In genomic region chr2:127197475-127198385, GRCh38 we compare ENCODE assay signal across 1 cellular context.
TF ChIP-seq lines count a peak whose summit lies in the region.

No MANE protein-coding gene starts in this region.

TF ChIP-seq in HepG2, 621 proteins besides CTCF, POLR2A, EP300 and RAD21 (continued from another document and continues in another):
- TF ChIP-seq ZNF687 (CRISPR knock-in tag; IDR thresholded peaks at IDR 0.05) = peak; percentile 60
- TF ChIP-seq, protein P1, sequence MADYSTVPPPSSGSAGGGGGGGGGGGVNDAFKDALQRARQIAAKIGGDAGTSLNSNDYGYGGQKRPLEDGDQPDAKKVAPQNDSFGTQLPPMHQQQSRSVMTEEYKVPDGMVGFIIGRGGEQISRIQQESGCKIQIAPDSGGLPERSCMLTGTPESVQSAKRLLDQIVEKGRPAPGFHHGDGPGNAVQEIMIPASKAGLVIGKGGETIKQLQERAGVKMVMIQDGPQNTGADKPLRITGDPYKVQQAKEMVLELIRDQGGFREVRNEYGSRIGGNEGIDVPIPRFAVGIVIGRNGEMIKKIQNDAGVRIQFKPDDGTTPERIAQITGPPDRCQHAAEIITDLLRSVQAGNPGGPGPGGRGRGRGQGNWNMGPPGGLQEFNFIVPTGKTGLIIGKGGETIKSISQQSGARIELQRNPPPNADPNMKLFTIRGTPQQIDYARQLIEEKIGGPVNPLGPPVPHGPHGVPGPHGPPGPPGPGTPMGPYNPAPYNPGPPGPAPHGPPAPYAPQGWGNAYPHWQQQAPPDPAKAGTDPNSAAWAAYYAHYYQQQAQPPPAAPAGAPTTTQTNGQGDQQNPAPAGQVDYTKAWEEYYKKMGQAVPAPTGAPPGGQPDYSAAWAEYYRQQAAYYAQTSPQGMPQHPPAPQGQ (CRISPR knock-in tag; IDR thresholded peaks at IDR 0.05; ENCODE audit: borderline replicate concordance) = no peak
- TF ChIP-seq GMEB1 (CRISPR knock-in tag; IDR thresholded peaks at IDR 0.05; ENCODE audit: borderline replicate concordance) = 0 out of 2 replicates have a peak, but pooled peaks have one; percentile 33
- no peak for TF ChIP-seq SATB2 (CRISPR knock-in tag; IDR thresholded peaks at IDR 0.05)
- TF ChIP-seq ZNF205 (CRISPR knock-in tag; IDR thresholded peaks at IDR 0.05) = no peak
- peak; percentile 61; the same call in 1 of the 2 replicates for TF ChIP-seq ZBTB4 (CRISPR knock-in tag; IDR thresholded peaks at IDR 0.05; ENCODE audit: borderline replicate concordance)
- peak; percentile 47; the same call in 1 of the 2 replicates for TF ChIP-seq ZNF598 (CRISPR knock-in tag; IDR thresholded peaks at IDR 0.05; ENCODE audit: borderline replicate concordance)
- TF ChIP-seq U2AF1 (optimal IDR thresholded peaks at IDR 0.05; ENCODE audit: low read depth, low read length) = peak; percentile 16
- TF ChIP-seq, protein P2, sequence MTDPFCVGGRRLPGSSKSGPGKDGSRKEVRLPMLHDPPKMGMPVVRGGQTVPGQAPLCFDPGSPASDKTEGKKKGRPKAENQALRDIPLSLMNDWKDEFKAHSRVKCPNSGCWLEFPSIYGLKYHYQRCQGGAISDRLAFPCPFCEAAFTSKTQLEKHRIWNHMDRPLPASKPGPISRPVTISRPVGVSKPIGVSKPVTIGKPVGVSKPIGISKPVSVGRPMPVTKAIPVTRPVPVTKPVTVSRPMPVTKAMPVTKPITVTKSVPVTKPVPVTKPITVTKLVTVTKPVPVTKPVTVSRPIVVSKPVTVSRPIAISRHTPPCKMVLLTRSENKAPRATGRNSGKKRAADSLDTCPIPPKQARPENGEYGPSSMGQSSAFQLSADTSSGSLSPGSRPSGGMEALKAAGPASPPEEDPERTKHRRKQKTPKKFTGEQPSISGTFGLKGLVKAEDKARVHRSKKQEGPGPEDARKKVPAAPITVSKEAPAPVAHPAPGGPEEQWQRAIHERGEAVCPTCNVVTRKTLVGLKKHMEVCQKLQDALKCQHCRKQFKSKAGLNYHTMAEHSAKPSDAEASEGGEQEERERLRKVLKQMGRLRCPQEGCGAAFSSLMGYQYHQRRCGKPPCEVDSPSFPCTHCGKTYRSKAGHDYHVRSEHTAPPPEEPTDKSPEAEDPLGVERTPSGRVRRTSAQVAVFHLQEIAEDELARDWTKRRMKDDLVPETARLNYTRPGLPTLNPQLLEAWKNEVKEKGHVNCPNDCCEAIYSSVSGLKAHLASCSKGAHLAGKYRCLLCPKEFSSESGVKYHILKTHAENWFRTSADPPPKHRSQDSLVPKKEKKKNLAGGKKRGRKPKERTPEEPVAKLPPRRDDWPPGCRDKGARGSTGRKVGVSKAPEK (CRISPR knock-in tag; IDR thresholded peaks at IDR 0.05; ENCODE audit: borderline replicate concordance) = peak; percentile 66; the same call in 1 of the 2 replicates
- peak; percentile 50; the same call in 1 of the 2 replicates for TF ChIP-seq ZNF441 (CRISPR knock-in tag; IDR thresholded peaks at IDR 0.05; ENCODE audit: borderline replicate concordance)
- 0 out of 2 replicates have a peak, but pooled peaks have one; percentile 31 for TF ChIP-seq NFIB (CRISPR knock-in tag; IDR thresholded peaks at IDR 0.05; ENCODE audit: borderline replicate concordance)
- TF ChIP-seq SALL1 (CRISPR knock-in tag; IDR thresholded peaks at IDR 0.05) = peak; percentile 65
- 0 out of 2 replicates have a peak, but pooled peaks have one; percentile 34 for TF ChIP-seq ZNF772 (CRISPR knock-in tag; IDR thresholded peaks at IDR 0.05)
- peak; percentile 77; the same call in 1 of the 2 replicates for TF ChIP-seq ZNF605 (CRISPR knock-in tag; IDR thresholded peaks at IDR 0.05)
- peak; percentile 53; the same call in 1 of the 2 replicates for TF ChIP-seq ZNF274 (CRISPR knock-in tag; IDR thresholded peaks at IDR 0.05)
- no peak for TF ChIP-seq ZNF761 (CRISPR knock-in tag; conservative IDR thresholded peaks at IDR 0.05)
- no peak for TF ChIP-seq ZNF616 (CRISPR knock-in tag; IDR thresholded peaks at IDR 0.05; ENCODE audit: low read depth)
- TF ChIP-seq, protein P3, sequence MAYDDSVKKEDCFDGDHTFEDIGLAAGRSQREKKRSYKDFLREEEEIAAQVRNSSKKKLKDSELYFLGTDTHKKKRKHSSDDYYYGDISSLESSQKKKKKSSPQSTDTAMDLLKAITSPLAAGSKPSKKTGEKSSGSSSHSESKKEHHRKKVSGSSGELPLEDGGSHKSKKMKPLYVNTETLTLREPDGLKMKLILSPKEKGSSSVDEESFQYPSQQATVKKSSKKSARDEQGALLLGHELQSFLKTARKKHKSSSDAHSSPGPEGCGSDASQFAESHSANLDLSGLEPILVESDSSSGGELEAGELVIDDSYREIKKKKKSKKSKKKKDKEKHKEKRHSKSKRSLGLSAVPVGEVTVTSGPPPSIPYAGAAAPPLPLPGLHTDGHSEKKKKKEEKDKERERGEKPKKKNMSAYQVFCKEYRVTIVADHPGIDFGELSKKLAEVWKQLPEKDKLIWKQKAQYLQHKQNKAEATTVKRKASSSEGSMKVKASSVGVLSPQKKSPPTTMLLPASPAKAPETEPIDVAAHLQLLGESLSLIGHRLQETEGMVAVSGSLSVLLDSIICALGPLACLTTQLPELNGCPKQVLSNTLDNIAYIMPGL (CRISPR knock-in tag; IDR thresholded peaks at IDR 0.05; ENCODE audit: borderline replicate concordance in 1 of 2, low read depth in 1 of 2) = peak in 1 of 2 experiments; percentile 65; a peak in 2 of 4 replicates
- TF ChIP-seq NFYB (CRISPR knock-in tag; IDR thresholded peaks at IDR 0.05) = no peak
- 0 out of 2 replicates have a peak, but pooled peaks have one; percentile 57 for TF ChIP-seq FOXC1 (CRISPR knock-in tag; IDR thresholded peaks at IDR 0.05; ENCODE audit: borderline replicate concordance)
- TF ChIP-seq, protein P4, sequence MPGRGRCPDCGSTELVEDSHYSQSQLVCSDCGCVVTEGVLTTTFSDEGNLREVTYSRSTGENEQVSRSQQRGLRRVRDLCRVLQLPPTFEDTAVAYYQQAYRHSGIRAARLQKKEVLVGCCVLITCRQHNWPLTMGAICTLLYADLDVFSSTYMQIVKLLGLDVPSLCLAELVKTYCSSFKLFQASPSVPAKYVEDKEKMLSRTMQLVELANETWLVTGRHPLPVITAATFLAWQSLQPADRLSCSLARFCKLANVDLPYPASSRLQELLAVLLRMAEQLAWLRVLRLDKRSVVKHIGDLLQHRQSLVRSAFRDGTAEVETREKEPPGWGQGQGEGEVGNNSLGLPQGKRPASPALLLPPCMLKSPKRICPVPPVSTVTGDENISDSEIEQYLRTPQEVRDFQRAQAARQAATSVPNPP (CRISPR knock-in tag; IDR thresholded peaks at IDR 0.05) = no peak
- TF ChIP-seq GABPB1 (CRISPR knock-in tag; IDR thresholded peaks at IDR 0.05) = peak; percentile 34; the same call in 1 of the 2 replicates
- peak; percentile 68; the same call in 1 of the 2 replicates for TF ChIP-seq ZFP91 (CRISPR knock-in tag; IDR thresholded peaks at IDR 0.05; ENCODE audit: borderline replicate concordance)
- peak; percentile 64; the same call in 1 of the 2 replicates for TF ChIP-seq ZNF17 (CRISPR knock-in tag; IDR thresholded peaks at IDR 0.05)
- TF ChIP-seq SOX6 (IDR thresholded peaks at IDR 0.05) = no peak
- peak; percentile 33 for TF ChIP-seq SOX6 (CRISPR knock-in tag; IDR thresholded peaks at IDR 0.05)
- peak; percentile 10; the same call in 1 of the 2 replicates for TF ChIP-seq ELF3 (CRISPR knock-in tag; IDR thresholded peaks at IDR 0.05)
- TF ChIP-seq SPEN (CRISPR knock-in tag; IDR thresholded peaks at IDR 0.05; ENCODE audit: low read depth) = 0 out of 2 replicates have a peak, but pooled peaks have one; percentile 37
- TF ChIP-seq, protein P5, sequence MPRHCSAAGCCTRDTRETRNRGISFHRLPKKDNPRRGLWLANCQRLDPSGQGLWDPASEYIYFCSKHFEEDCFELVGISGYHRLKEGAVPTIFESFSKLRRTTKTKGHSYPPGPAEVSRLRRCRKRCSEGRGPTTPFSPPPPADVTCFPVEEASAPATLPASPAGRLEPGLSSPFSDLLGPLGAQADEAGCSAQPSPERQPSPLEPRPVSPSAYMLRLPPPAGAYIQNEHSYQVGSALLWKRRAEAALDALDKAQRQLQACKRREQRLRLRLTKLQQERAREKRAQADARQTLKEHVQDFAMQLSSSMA (CRISPR knock-in tag; IDR thresholded peaks at IDR 0.05) = 0 out of 2 replicates have a peak, but pooled peaks have one; percentile 65
- no peak for TF ChIP-seq MED13 (CRISPR knock-in tag; IDR thresholded peaks at IDR 0.05)
- TF ChIP-seq THAP11 (CRISPR knock-in tag; IDR thresholded peaks at IDR 0.05) = no peak; the same call in 1 of the 2 replicates
- peak; percentile 66; the same call in 1 of the 2 replicates for TF ChIP-seq HNF1B (CRISPR knock-in tag; IDR thresholded peaks at IDR 0.05)
